28 cellular contexts compared by ENCODE assay signal in the genomic region with DNA sequence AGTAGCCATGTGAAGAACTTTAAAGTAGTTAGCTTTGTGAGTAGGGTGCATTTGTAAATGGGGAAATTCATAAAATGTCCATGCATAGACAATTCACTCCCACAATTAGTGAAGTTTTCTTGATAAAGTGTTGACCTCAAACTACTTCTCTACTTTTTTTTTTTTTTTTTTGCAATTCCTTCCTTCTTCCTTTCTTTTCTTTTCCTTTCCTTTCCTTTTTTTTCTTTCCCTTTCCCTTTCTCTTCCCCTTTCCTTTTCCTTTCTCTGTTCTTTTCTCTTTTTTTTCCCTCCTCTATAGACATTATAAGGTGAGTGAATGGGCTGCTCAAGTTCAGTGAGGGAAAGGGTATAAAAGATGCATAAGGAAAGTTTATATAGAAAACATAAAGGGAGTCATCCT.
"Had no signal": no experiment of that assay in that cellular context is flagged by ENCODE, and none has a peak within 500 bp of the region (broad histone marks: within the 10 kb centered on the region; RNA-seq: fewer than 3 reads in every experiment).

No MANE protein-coding gene starts in this region.

- H3K9me3 ChIP-seq: breast epithelium, SJCRH30 had no signal

- H3K27me3 ChIP-seq: breast epithelium, SJCRH30 had no signal

- H3K36me3 ChIP-seq: breast epithelium, SJCRH30 had no signal

- H3K9me3 Mint-ChIP-seq: activated naive CD8-positive, alpha-beta T cell treated with anti-CD3 and anti-CD28 coated beads, Interleukin-2, amount 50 U/mL, for 24 hours; activated T-cell treated with anti-CD3 and anti-CD28 coated beads, Interleukin-2, amount 50 U/mL, for 24 hours had no signal

- FAIRE-seq: TTC549 had no signal

- H3K27ac Mint-ChIP-seq: activated CD4-positive, alpha-beta T cell treated with anti-CD3 and anti-CD28 coated beads for 36 hours; activated CD4-positive, alpha-beta T cell treated with anti-CD3 and anti-CD28 coated beads, Interleukin-2, amount 10 ng/mL, durations not matched to agents 7 days and 5 days; activated CD8-positive, alpha-beta T cell treated with anti-CD3 and anti-CD28 coated beads, Interleukin-2, amount 10 ng/mL, durations not matched to agents 7 days and 5 days; activated naive CD4-positive, alpha-beta T cell treated with anti-CD3 and anti-CD28 coated beads, Interleukin-2, amount 10 ng/mL, durations not matched to agents 7 days and 5 days; activated naive CD8-positive, alpha-beta T cell; activated naive CD8-positive, alpha-beta T cell treated with anti-CD3 and anti-CD28 coated beads, Interleukin-2, amount 50 U/mL, for 24 hours; activated T-cell treated with anti-CD3 and anti-CD28 coated beads, Interleukin-2, amount 50 U/mL, for 24 hours had no signal

- H3K4me3 Mint-ChIP-seq: activated CD4-positive, alpha-beta T cell treated with anti-CD3 and anti-CD28 coated beads for 36 hours; activated CD4-positive, alpha-beta T cell treated with anti-CD3 and anti-CD28 coated beads, Interleukin-2, amount 10 ng/mL, durations not matched to agents 7 days and 5 days; activated CD8-positive, alpha-beta T cell treated with anti-CD3 and anti-CD28 coated beads, Interleukin-2, amount 10 ng/mL, durations not matched to agents 7 days and 5 days; activated naive CD4-positive, alpha-beta T cell treated with anti-CD3 and anti-CD28 coated beads, Interleukin-2, amount 10 ng/mL, durations not matched to agents 7 days and 5 days; activated naive CD8-positive, alpha-beta T cell; activated naive CD8-positive, alpha-beta T cell treated with anti-CD3 and anti-CD28 coated beads, Interleukin-2, amount 50 U/mL, for 24 hours; activated T-cell treated with anti-CD3 and anti-CD28 coated beads, Interleukin-2, amount 50 U/mL, for 24 hours had no signal

- H3K27me3 Mint-ChIP-seq: activated CD4-positive, alpha-beta T cell treated with anti-CD3 and anti-CD28 coated beads for 36 hours; activated naive CD4-positive, alpha-beta T cell treated with anti-CD3 and anti-CD28 coated beads, Interleukin-2, amount 10 ng/mL, durations not matched to agents 7 days and 5 days; activated naive CD8-positive, alpha-beta T cell; activated naive CD8-positive, alpha-beta T cell treated with anti-CD3 and anti-CD28 coated beads, Interleukin-2, amount 50 U/mL, for 24 hours; activated T-cell treated with anti-CD3 and anti-CD28 coated beads, Interleukin-2, amount 50 U/mL, for 24 hours had no signal

- H3K4me3 ChIP-seq: breast epithelium, SJCRH30, SK-N-MC had no signal

- DNase-seq: activated CD4-positive, alpha-beta T cell treated with anti-CD3 and anti-CD28 coated beads for 36 hours; activated CD4-positive, alpha-beta T cell treated with anti-CD3 and anti-CD28 coated beads, Interleukin-2, amount 10 ng/mL, durations not matched to agents 7 days and 5 days; activated CD4-positive, alpha-beta T cell treated with anti-CD3 and anti-CD28 coated beads, Interleukin-2, amount 50 U/mL, for 48 hours; activated CD8-positive, alpha-beta T cell treated with anti-CD3 and anti-CD28 coated beads, Interleukin-2, amount 10 ng/mL, durations not matched to agents 7 days and 5 days; activated effector memory CD4-positive, alpha-beta T cell treated with Interleukin-2 at 50 U/mL for 16 hours; activated naive CD4-positive, alpha-beta T cell treated with anti-CD3 and anti-CD28 coated beads, Interleukin-2, amount 10 ng/mL, durations not matched to agents 7 days and 5 days; activated naive CD8-positive, alpha-beta T cell treated with anti-CD3 and anti-CD28 coated beads, Interleukin-2, amount 50 U/mL, for 24 hours; activated T-cell treated with anti-CD3 and anti-CD28 coated beads, Interleukin-2, amount 50 U/mL, for 24 hours; anterior cingulate cortex; caudate nucleus; cerebellar nuclear complex; NCI-H1105; NCI-H1417 treated with DMSO at 0.1 percent for 48 hours; NCI-H1694; NCI-H1930; NCI-H2081 treated with DMSO at 0.1 percent for 48 hours; NCI-H226; NCI-H446 treated with DMSO at 0.1 percent for 48 hours; NCI-H524; SHP77; SJCRH30 had no signal

- H3K4me1 ChIP-seq: breast epithelium had no signal

- H3K27ac ChIP-seq: breast epithelium, KMS-11, SJCRH30, SK-N-MC had no signal

- H3K36me3 Mint-ChIP-seq: activated naive CD4-positive, alpha-beta T cell treated with anti-CD3 and anti-CD28 coated beads, Interleukin-2, amount 10 ng/mL, durations not matched to agents 7 days and 5 days; activated naive CD8-positive, alpha-beta T cell had no signal

- ATAC-seq: activated CD4-positive, alpha-beta T cell treated with anti-CD3 and anti-CD28 coated beads for 36 hours; activated CD4-positive, CD25-positive, alpha-beta regulatory T cell treated with anti-CD3 and anti-CD28 coated beads, Interleukin-2, amount 50 U/mL, for 24 hours; activated CD8-positive, alpha-beta T cell treated with anti-CD3 and anti-CD28 coated beads, Interleukin-2, amount 10 ng/mL, durations not matched to agents 7 days and 5 days; activated naive CD8-positive, alpha-beta T cell treated with anti-CD3 and anti-CD28 coated beads, Interleukin-2, amount 50 U/mL, for 24 hours; Panc1 had no signal
